In genomic region chrX:153477039-153477438, GRCh38 we compare ENCODE assay signal across 12 cellular contexts. TPM values are rescaled to one million over a fixed set of nuclear protein-coding genes. Genes with fewer than 3 reads are reported as not detected.
DNase-seq lines count a peak whose midpoint lies in the region; ATAC-seq and TF ChIP-seq lines count a peak whose summit lies in the region.
"Had no signal": no experiment of that assay in that cellular context is flagged by ENCODE, and none has a peak within 500 bp of the region (broad histone marks: within the 10 kb centered on the region; RNA-seq: fewer than 3 reads in every experiment).

No MANE protein-coding gene starts in this region.

- H3K4me1 Mint-ChIP-seq in CD8-positive, alpha-beta memory T cell: peaks cover 0 to 4% (median 4%) of the 10 kb centered on the region in 3 donors
- H3K4me1 Mint-ChIP-seq: activated T-helper 17 cell treated with anti-CD3 and anti-CD28 coated beads, Interleukin-2, amount 50 U/mL, for 72 hours had no signal

- POLR2A ChIA-PET in CD8-positive, alpha-beta memory T cell (lab: Charles Lee): no interaction called here

- no peak overlapping the region for H3K27ac Mint-ChIP-seq in CD8-positive, alpha-beta memory T cell
- H3K27ac Mint-ChIP-seq: activated T-helper 17 cell treated with anti-CD3 and anti-CD28 coated beads, Interleukin-2, amount 50 U/mL, for 72 hours had no signal

- H3K4me1 ChIP-seq in left ventricle myocardium inferior: peaks cover 25% of the 10 kb centered on the region
- peaks cover 15 to 58% of the 10 kb centered on the region in 2 donors for H3K4me1 ChIP-seq in thoracic aorta (ENCODE audit: control insufficient read depth in 1 of 2, low read depth in 2 of 2)
- H3K4me1 ChIP-seq in CD8-positive, alpha-beta memory T cell (ENCODE audit: insufficient read depth, low read length): peaks cover 5% of the 10 kb centered on the region

- DNase-seq in HCEC 1CT: peak; percentile 27
- DNase-seq in left ventricle myocardium inferior: no peak
- DNase-seq in thoracic aorta (ENCODE audit: low spot score): no peak
- no peak for DNase-seq in stimulated activated CD4-positive, alpha-beta T cell treated with anti-CD3 and anti-CD28 coated beads, Interleukin-4, amount 100 ng/mL, for 1 hour
- DNase-seq in CD8-positive, alpha-beta memory T cell: no peak
- no peak for DNase-seq in NCI-H1092 (lab: John Stamatoyannopoulos, UW)
- DNase-seq: activated CD4-positive, CD25-positive, alpha-beta regulatory T cell; stimulated activated naive CD4-positive, alpha-beta T cell had no signal

- CTCF ChIA-PET in CD8-positive, alpha-beta memory T cell (lab: Charles Lee): no interaction called here

- H3K9me3 ChIP-seq in left ventricle myocardium inferior (replicated peaks): no peaks in the 10 kb centered on the region
- no peaks in the 10 kb centered on the region for H3K9me3 ChIP-seq in thoracic aorta
- H3K9me3 ChIP-seq in CD8-positive, alpha-beta memory T cell (ENCODE audit: low read length): no peaks in the 10 kb centered on the region

- H3K27me3 Mint-ChIP-seq in CD8-positive, alpha-beta memory T cell: peaks cover 0 to 4% of the 10 kb centered on the region in 2 donors
- H3K27me3 Mint-ChIP-seq: activated T-helper 17 cell treated with anti-CD3 and anti-CD28 coated beads, Interleukin-2, amount 50 U/mL, for 72 hours had no signal

- H3K27me3 ChIP-seq in left ventricle myocardium inferior (ENCODE audit: low read depth) (no peaks in the 10 kb centered on the region), thoracic aorta (replicated peaks; ENCODE audit: insufficient read depth) (no peaks in the 10 kb centered on the region)
- no peaks in the 10 kb centered on the region for H3K27me3 ChIP-seq in CD8-positive, alpha-beta memory T cell (ENCODE audit: insufficient read depth, low read length, poor library complexity, severe bottlenecking)

- no peaks in the 10 kb centered on the region for H3K36me3 Mint-ChIP-seq in CD8-positive, alpha-beta memory T cell

- intact Hi-C loops in left ventricle myocardium inferior (cut with micrococcal nuclease): no loop called here

- no peaks in the 10 kb centered on the region for H3K9me3 Mint-ChIP-seq in CD8-positive, alpha-beta memory T cell
- H3K9me3 Mint-ChIP-seq: activated T-helper 17 cell treated with anti-CD3 and anti-CD28 coated beads, Interleukin-2, amount 50 U/mL, for 72 hours had no signal

- H3K4me3 ChIP-seq in left ventricle myocardium inferior (no peak overlapping the region), thoracic aorta (peak overlapping the region; percentile 36)
- no peak overlapping the region for H3K4me3 ChIP-seq in CD8-positive, alpha-beta memory T cell (ENCODE audit: low read length)

- ATAC-seq in SK-N-SH treated with all-trans-retinoic acid at 6 μM for 48 hours: peak; percentile 82
- ATAC-seq in thoracic aorta (ENCODE audit: insufficient number of reproducible peaks, low FRiP score, low read depth): no peak
- no peak for ATAC-seq in GM19395 (IDR thresholded peaks at IDR 0.05; ENCODE audit: unreplicated experiment)
- ATAC-seq: activated T-helper 17 cell treated with anti-CD3 and anti-CD28 coated beads, Interleukin-2, amount 50 U/mL, for 72 hours had no signal

- H3K27ac ChIP-seq in left ventricle myocardium inferior (replicated peaks): peak overlapping the region; percentile 76
- peak overlapping the region; percentile 87 to 92 for H3K27ac ChIP-seq in thoracic aorta
- no peak overlapping the region for H3K27ac ChIP-seq in CD8-positive, alpha-beta memory T cell (ENCODE audit: low read depth, low read length)

- TF ChIP-seq CTCF in left ventricle myocardium inferior (IDR thresholded peaks at IDR 0.05; ENCODE audit: borderline replicate concordance) (no peak), thoracic aorta (IDR thresholded peaks at IDR 0.05) (no peak)

- H3K4me3 Mint-ChIP-seq in CD8-positive, alpha-beta memory T cell: no peak overlapping the region
- H3K4me3 Mint-ChIP-seq: activated T-helper 17 cell treated with anti-CD3 and anti-CD28 coated beads, Interleukin-2, amount 50 U/mL, for 72 hours had no signal

- H3K36me3 ChIP-seq in left ventricle myocardium inferior (no peaks in the 10 kb centered on the region), thoracic aorta (no peaks in the 10 kb centered on the region)
- H3K36me3 ChIP-seq in CD8-positive, alpha-beta memory T cell (ENCODE audit: insufficient read depth, low read length): no peaks in the 10 kb centered on the region

TF ChIP-seq in SK-N-SH treated with all-trans-retinoic acid at 6 μM for 48 hours, 23 proteins besides CTCF, POLR2A, EP300 and RAD21:
- TF ChIP-seq CSDC2 (CRISPR knock-in tag; IDR thresholded peaks at IDR 0.05) (no peak), PATZ1 (CRISPR knock-in tag; IDR thresholded peaks at IDR 0.05; ENCODE audit: borderline replicate concordance) (no peak), TCF4 (CRISPR knock-in tag; IDR thresholded peaks at IDR 0.05; ENCODE audit: borderline replicate concordance) (peak; percentile 68), ZNF70 (CRISPR knock-in tag; IDR thresholded peaks at IDR 0.05) (peak; percentile 70; the same call in 1 of the 2 replicates), ZFP3 (CRISPR knock-in tag; IDR thresholded peaks at IDR 0.05) (no peak)

RNA-seq across cellular contexts. Expression of gene HAUS7, which starts 6.7 kb away (rescaled TPM):
- total RNA-seq in left ventricle myocardium inferior (17.0 TPM), thoracic aorta (100 to 1,000 TPM; 111 TPM)
- total RNA-seq in CD8-positive, alpha-beta memory T cell: 10 to 100 TPM; 70.2 to 73.8 TPM
- polyA plus RNA-seq in CD8-positive, alpha-beta memory T cell: 29.9 TPM

RNA-seq across cellular contexts. Expression of gene BGN, which starts 17.7 kb away (rescaled TPM):
- total RNA-seq in left ventricle myocardium inferior (84.3 TPM), thoracic aorta (1,000 to 10,000 TPM; 1,777 to 1,907 TPM)
- not detected for total RNA-seq in CD8-positive, alpha-beta memory T cell
- polyA plus RNA-seq in CD8-positive, alpha-beta memory T cell: not detected
- total RNA-seq: activated T-helper 17 cell treated with anti-CD3 and anti-CD28 coated beads, Interleukin-2, amount 50 U/mL, for 72 hours had no signal
- polyA plus RNA-seq: neural cell had no signal

RNA-seq across cellular contexts. Expression of gene TREX2, which starts 31.2 kb away (rescaled TPM):
- total RNA-seq in left ventricle myocardium inferior (not detected), thoracic aorta (10 to 100 TPM; 22.1 to 24.8 TPM)
- total RNA-seq in CD8-positive, alpha-beta memory T cell: 1 to 10 TPM; 1.9 to 2.3 TPM
- polyA plus RNA-seq in CD8-positive, alpha-beta memory T cell: 0.77 TPM
- polyA plus RNA-seq: neural cell had no signal

RNA-seq across cellular contexts. Expression of gene ATP2B3, which starts 40.4 kb away (rescaled TPM):
- total RNA-seq in left ventricle myocardium inferior (not detected), thoracic aorta (under 1 TPM; 0.68 to 0.85 TPM)
- not detected for total RNA-seq in CD8-positive, alpha-beta memory T cell
- not detected for polyA plus RNA-seq in CD8-positive, alpha-beta memory T cell
- total RNA-seq: activated T-helper 17 cell treated with anti-CD3 and anti-CD28 coated beads, Interleukin-2, amount 50 U/mL, for 72 hours had no signal

Comparison
In these comparisons a context has a peak if more than half of its experiments do, and no peak if none do; other contexts are left out.
1. RNA of gene BGN, which starts 17.7 kb away (total RNA-seq): 1,777 to 1,907 TPM in thoracic aorta and 84.3 TPM in left ventricle myocardium inferior (single experiment); not detected in CD8-positive, alpha-beta memory T cell; every median in the first group is over 10 times any median in the second.
2. RNA of gene TREX2, which starts 31.2 kb away (total RNA-seq): 22.1 to 24.8 TPM in thoracic aorta; 1.9 to 2.3 TPM in CD8-positive, alpha-beta memory T cell and not detected in left ventricle myocardium inferior (single experiment); every median in the first group is over 4 times any median in the second.